ENCODE assay signal across 15 cellular contexts in the genomic region with DNA sequence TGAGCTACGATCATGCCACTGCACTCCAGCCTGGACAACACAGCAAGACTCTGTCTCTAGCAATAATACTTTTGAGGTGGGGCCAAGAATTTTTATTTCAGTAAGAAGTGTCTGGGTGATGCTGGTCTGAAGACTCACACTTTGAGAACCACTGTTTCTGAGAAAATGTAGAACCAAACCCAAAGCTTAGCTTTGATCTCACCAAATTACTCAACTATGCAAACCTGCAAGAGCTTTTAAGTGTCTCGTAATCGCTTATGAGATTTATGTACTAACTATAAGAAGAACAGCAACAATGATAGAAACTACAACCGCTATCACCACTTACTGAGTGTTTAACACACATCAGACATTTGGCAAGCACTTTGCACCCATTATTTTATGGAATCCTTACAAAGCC. TPM values are rescaled to one million over a fixed set of nuclear protein-coding genes. Genes with fewer than 3 reads are reported as not detected.
A peak's percentile ranks its signal among the peaks of the same experiment; 100 is the strongest.
DNase-seq lines count a peak whose midpoint lies in the region; ATAC-seq and TF ChIP-seq lines count a peak whose summit lies in the region.
"Had no signal": no experiment of that assay in that cellular context is flagged by ENCODE, and none has a peak within 500 bp of the region (broad histone marks: within the 10 kb centered on the region; RNA-seq: fewer than 3 reads in every experiment).

No MANE protein-coding gene starts in this region.

- no peaks in the 10 kb centered on the region for H3F3A ChIP-seq in GM23338 (replicated peaks; ENCODE audit: low read depth)

- H3K27ac ChIP-seq in neutrophil, result peak overlapping the region; percentile 76
- no peak overlapping the region for H3K27ac ChIP-seq in GM23338 (ENCODE audit: low read depth)

- intact Hi-C loops in activated CD4-positive, alpha-beta T cell treated with anti-CD3 and anti-CD28 coated beads for 36 hours (cut with DNase I, micrococcal nuclease), result loop anchor here (1.0 kb wide), 3 partner anchors 8 to 20 kb away; no protein-coding TSS in a partner anchor

- H3K36me3 ChIP-seq in neutrophil (peaks cover 17% of the 10 kb centered on the region), GM23338 (ENCODE audit: insufficient read depth) (no peaks in the 10 kb centered on the region)

- H3K4me1 Mint-ChIP-seq in activated CD4-positive, alpha-beta T cell treated with anti-CD3 and anti-CD28 coated beads for 36 hours, result peaks cover 90% of the 10 kb centered on the region
- peaks cover 47% of the 10 kb centered on the region for H3K4me1 Mint-ChIP-seq in activated T-helper 17 cell treated with anti-CD3 and anti-CD28 coated beads, Interleukin-2, amount 50 U/mL, for 72 hours
- H3K4me1 Mint-ChIP-seq in GM23338, result no peaks in the 10 kb centered on the region; the same call in 2 of the 3 replicates
- H3K4me1 Mint-ChIP-seq: neural crest cell had no signal

- no peaks in the 10 kb centered on the region for H3K79me2 ChIP-seq in GM23338 (replicated peaks; ENCODE audit: insufficient read depth)

- CTCF ChIA-PET in activated CD4-positive, alpha-beta T cell treated with anti-CD3 and anti-CD28 coated beads for 36 hours (lab: Charles Lee), result interaction anchor here (0.6 to 1.8 kb wide), 6 partner anchors 10 to 295 kb away, joined by 3 to 6 read pairs (median 4); no protein-coding TSS in a partner anchor

- peaks cover 49 to 74% of the 10 kb centered on the region in 2 experiments for H3K4me1 ChIP-seq in neutrophil (ENCODE audit: control insufficient read depth in 1 of 2, insufficient read depth in 1 of 2, low read depth in 1 of 2, low read length in 1 of 2)
- no peaks in the 10 kb centered on the region for H3K4me1 ChIP-seq in GM23338 (ENCODE audit: insufficient read depth)

- peak overlapping the region; percentile 62 for H3K27ac Mint-ChIP-seq in activated CD4-positive, alpha-beta T cell treated with anti-CD3 and anti-CD28 coated beads for 36 hours
- H3K27ac Mint-ChIP-seq in activated T-helper 17 cell treated with anti-CD3 and anti-CD28 coated beads, Interleukin-2, amount 50 U/mL, for 72 hours, result peak overlapping the region; percentile 85
- H3K27ac Mint-ChIP-seq in GM23338, result no peak overlapping the region

- no peaks in the 10 kb centered on the region for H3K9me2 ChIP-seq in GM23338 (ENCODE audit: insufficient read depth)

- H3K27me3 Mint-ChIP-seq in activated CD4-positive, alpha-beta T cell treated with anti-CD3 and anti-CD28 coated beads for 36 hours, result no peaks in the 10 kb centered on the region
- H3K27me3 Mint-ChIP-seq in activated T-helper 17 cell treated with anti-CD3 and anti-CD28 coated beads, Interleukin-2, amount 50 U/mL, for 72 hours, result no peaks in the 10 kb centered on the region
- peaks cover 2% of the 10 kb centered on the region for H3K27me3 Mint-ChIP-seq in GM23338 (ENCODE audit: insufficient read depth, low read depth, poor library complexity)

- H3K4me3 ChIP-seq in neutrophil (ENCODE audit: low read depth in 1 of 2, low read length in 1 of 2) (no peak overlapping the region), GM23338 (no peak overlapping the region)

- peak; percentile 66 for ATAC-seq in activated CD4-positive, alpha-beta T cell treated with anti-CD3 and anti-CD28 coated beads for 36 hours
- ATAC-seq in HG02870 (IDR thresholded peaks at IDR 0.05; ENCODE audit: unreplicated experiment) (peak; percentile 33), HG03108 (IDR thresholded peaks at IDR 0.05; ENCODE audit: unreplicated experiment) (no peak), GM23338 (no peak)
- peak; percentile 86 for ATAC-seq in activated T-helper 17 cell treated with anti-CD3 and anti-CD28 coated beads, Interleukin-2, amount 50 U/mL, for 72 hours (replicated peaks)

- no peaks in the 10 kb centered on the region for H4K20me1 ChIP-seq in GM23338 (replicated peaks; ENCODE audit: insufficient read depth)

- H2AFZ ChIP-seq in GM23338, result no peak overlapping the region

- no peaks in the 10 kb centered on the region for H3K9me3 Mint-ChIP-seq in activated CD4-positive, alpha-beta T cell treated with anti-CD3 and anti-CD28 coated beads for 36 hours (ENCODE audit: low read depth)
- no peaks in the 10 kb centered on the region for H3K9me3 Mint-ChIP-seq in activated T-helper 17 cell treated with anti-CD3 and anti-CD28 coated beads, Interleukin-2, amount 50 U/mL, for 72 hours
- no peaks in the 10 kb centered on the region for H3K9me3 Mint-ChIP-seq in GM23338
- H3K9me3 Mint-ChIP-seq: neural crest cell had no signal

- TF ChIP-seq CTCF in neutrophil (IDR thresholded peaks at IDR 0.05) (no peak), GM23338 (conservative IDR thresholded peaks at IDR 0.05; ENCODE audit: low read depth in 2 of 2) (no peak)

- H3K4me2 ChIP-seq in GM23338, result no peak overlapping the region

- no peaks in the 10 kb centered on the region for H3K9me3 ChIP-seq in neutrophil

- H3K27me3 ChIP-seq in neutrophil (no peaks in the 10 kb centered on the region), GM23338 (ENCODE audit: insufficient read depth) (no peaks in the 10 kb centered on the region)

- H3K36me3 Mint-ChIP-seq in activated CD4-positive, alpha-beta T cell treated with anti-CD3 and anti-CD28 coated beads for 36 hours (ENCODE audit: low read depth), result peaks cover 39% of the 10 kb centered on the region
- H3K36me3 Mint-ChIP-seq in activated T-helper 17 cell treated with anti-CD3 and anti-CD28 coated beads, Interleukin-2, amount 50 U/mL, for 72 hours (ENCODE audit: low read depth), result peaks cover 69% of the 10 kb centered on the region
- H3K36me3 Mint-ChIP-seq in GM23338 (ENCODE audit: low read depth), result no peaks in the 10 kb centered on the region

- H3K4me3 Mint-ChIP-seq in activated CD4-positive, alpha-beta T cell treated with anti-CD3 and anti-CD28 coated beads for 36 hours, result no peak overlapping the region
- H3K4me3 Mint-ChIP-seq in activated T-helper 17 cell treated with anti-CD3 and anti-CD28 coated beads, Interleukin-2, amount 50 U/mL, for 72 hours, result peak overlapping the region; percentile 67
- H3K4me3 Mint-ChIP-seq in GM23338, result no peak overlapping the region
- H3K4me3 Mint-ChIP-seq: neural crest cell had no signal

- DNase-seq in activated CD4-positive, alpha-beta T cell treated with anti-CD3 and anti-CD28 coated beads for 36 hours, result no peak
- no peak for DNase-seq in activated CD4-positive, alpha-beta T cell treated with anti-CD3 and anti-CD28 coated beads for 4 hours
- DNase-seq in NCI-H1417 (lab: John Stamatoyannopoulos, UW), result no peak
- no peak for DNase-seq in GM23338 (ENCODE audit: low spot score)
- DNase-seq: activated CD4-positive, alpha-beta T cell treated with anti-CD3 and anti-CD28 coated beads, Interleukin-2, amount 50 U/mL, for 4 hours; effector CD8-positive, alpha-beta T cell; NCI-H2029 treated with DMSO at 0.1 percent for 48 hours; NCI-H82; stimulated activated CD4-positive, alpha-beta T cell treated with anti-CD3 and anti-CD28 coated beads, Interleukin-15, amount 100 ng/mL, for 24 hours had no signal

- POLR2A ChIA-PET in activated CD4-positive, alpha-beta T cell treated with anti-CD3 and anti-CD28 coated beads for 36 hours (lab: Charles Lee), result interaction anchor here (0.9 to 1.4 kb wide), 2 partner anchors 22 to 25 kb away, joined by 3 to 6 read pairs; no protein-coding TSS in a partner anchor

TF ChIP-seq in GM23338, 12 proteins besides CTCF, POLR2A, EP300 and RAD21:
- TF ChIP-seq, protein P1, sequence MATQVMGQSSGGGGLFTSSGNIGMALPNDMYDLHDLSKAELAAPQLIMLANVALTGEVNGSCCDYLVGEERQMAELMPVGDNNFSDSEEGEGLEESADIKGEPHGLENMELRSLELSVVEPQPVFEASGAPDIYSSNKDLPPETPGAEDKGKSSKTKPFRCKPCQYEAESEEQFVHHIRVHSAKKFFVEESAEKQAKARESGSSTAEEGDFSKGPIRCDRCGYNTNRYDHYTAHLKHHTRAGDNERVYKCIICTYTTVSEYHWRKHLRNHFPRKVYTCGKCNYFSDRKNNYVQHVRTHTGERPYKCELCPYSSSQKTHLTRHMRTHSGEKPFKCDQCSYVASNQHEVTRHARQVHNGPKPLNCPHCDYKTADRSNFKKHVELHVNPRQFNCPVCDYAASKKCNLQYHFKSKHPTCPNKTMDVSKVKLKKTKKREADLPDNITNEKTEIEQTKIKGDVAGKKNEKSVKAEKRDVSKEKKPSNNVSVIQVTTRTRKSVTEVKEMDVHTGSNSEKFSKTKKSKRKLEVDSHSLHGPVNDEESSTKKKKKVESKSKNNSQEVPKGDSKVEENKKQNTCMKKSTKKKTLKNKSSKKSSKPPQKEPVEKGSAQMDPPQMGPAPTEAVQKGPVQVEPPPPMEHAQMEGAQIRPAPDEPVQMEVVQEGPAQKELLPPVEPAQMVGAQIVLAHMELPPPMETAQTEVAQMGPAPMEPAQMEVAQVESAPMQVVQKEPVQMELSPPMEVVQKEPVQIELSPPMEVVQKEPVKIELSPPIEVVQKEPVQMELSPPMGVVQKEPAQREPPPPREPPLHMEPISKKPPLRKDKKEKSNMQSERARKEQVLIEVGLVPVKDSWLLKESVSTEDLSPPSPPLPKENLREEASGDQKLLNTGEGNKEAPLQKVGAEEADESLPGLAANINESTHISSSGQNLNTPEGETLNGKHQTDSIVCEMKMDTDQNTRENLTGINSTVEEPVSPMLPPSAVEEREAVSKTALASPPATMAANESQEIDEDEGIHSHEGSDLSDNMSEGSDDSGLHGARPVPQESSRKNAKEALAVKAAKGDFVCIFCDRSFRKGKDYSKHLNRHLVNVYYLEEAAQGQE (IDR thresholded peaks at IDR 0.05; ENCODE audit: unreplicated experiment), result no peak
- no peak for TF ChIP-seq EZH2 (IDR thresholded peaks at IDR 0.05; ENCODE audit: low read depth, unreplicated experiment)

RNA-seq across cellular contexts. Expression of a gene that starts 29.5 kb away (rescaled TPM):
- total RNA-seq in activated CD4-positive, alpha-beta T cell treated with anti-CD3 and anti-CD28 coated beads for 36 hours, result 10 to 100 TPM; 53.3 to 66.4 TPM
- total RNA-seq in activated T-helper 17 cell treated with anti-CD3 and anti-CD28 coated beads, Interleukin-2, amount 50 U/mL, for 72 hours, result 10 to 100 TPM; 46.5 to 50.4 TPM
- total RNA-seq in GM23338 (2014; rRNA removed; shearing (Covaris generic)), result 0.14 TPM in 1 of 2 replicates, not detected in the other
- polyA plus RNA-seq in GM23338 (2016; fragmentation: Nextera tagmentation; extraction: Ambion mirVana), result 0.07 and 0.16 TPM in 2 replicates
- total RNA-seq: A172, neural crest cell had no signal

Comparison
In these comparisons a context has a peak if more than half of its experiments do, and no peak if none do; other contexts are left out.
1. ATAC-seq: peak in activated CD4-positive, alpha-beta T cell treated with anti-CD3 and anti-CD28 coated beads for 36 hours (single experiment), HG02870 (single experiment) and activated T-helper 17 cell treated with anti-CD3 and anti-CD28 coated beads, Interleukin-2, amount 50 U/mL, for 72 hours (single experiment); none in HG03108 (single experiment) and GM23338 (single experiment).
2. RNA of a gene that starts 29.5 kb away (total RNA-seq): 53.3 to 66.4 TPM in activated CD4-positive, alpha-beta T cell treated with anti-CD3 and anti-CD28 coated beads for 36 hours and 46.5 to 50.4 TPM in activated T-helper 17 cell treated with anti-CD3 and anti-CD28 coated beads, Interleukin-2, amount 50 U/mL, for 72 hours; 0.14 TPM in GM23338; every median in the first group is over 10 times any median in the second.